ENCODE assay signal across 17 cellular contexts in the genomic region with DNA sequence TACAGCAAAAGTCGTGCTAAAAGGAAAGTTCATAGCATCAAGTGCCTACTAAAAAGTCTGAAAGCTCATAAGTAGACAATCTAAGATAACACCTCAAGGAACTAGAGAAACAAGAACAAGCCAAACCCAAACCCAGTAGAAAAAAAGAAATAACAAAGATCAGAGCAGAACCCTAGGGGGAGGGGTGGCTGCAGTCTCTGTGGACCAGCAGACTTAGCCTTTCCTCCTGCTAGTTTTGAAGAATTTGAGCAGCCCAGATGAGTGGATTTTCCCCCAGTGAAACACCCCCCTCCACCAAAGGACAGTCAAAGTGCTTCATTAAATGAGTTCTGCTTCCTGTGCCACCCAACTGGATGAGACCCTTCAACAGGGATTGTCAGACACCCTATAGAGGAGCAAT. TPM values are rescaled to one million over a fixed set of nuclear protein-coding genes. Genes with fewer than 3 reads are reported as not detected.
DNase-seq lines count a peak whose midpoint lies in the region; ATAC-seq and TF ChIP-seq lines count a peak whose summit lies in the region.
"Had no signal": no experiment of that assay in that cellular context is flagged by ENCODE, and none has a peak within 500 bp of the region (broad histone marks: within the 10 kb centered on the region; RNA-seq: fewer than 3 reads in every experiment).

No MANE protein-coding gene starts in this region.

- H3K27me3 Mint-ChIP-seq in IgD-negative memory B cell (no peaks in the 10 kb centered on the region), neural crest cell (ENCODE audit: low read depth) (no peaks in the 10 kb centered on the region)
- no peaks in the 10 kb centered on the region for H3K27me3 Mint-ChIP-seq in stimulated activated naive B cell treated with anti-CD40 and anti-IgM and Interleukin-4, amounts not matched to agents 10 μg/mL and 1 μg/mL and 100 μg/mL, for 72 hours
- H3K27me3 Mint-ChIP-seq: B cell; CD4-positive, alpha-beta T cell had no signal

- no peak for TF ChIP-seq CTCF in neural crest cell (conservative IDR thresholded peaks at IDR 0.05)

- peak overlapping the region in 1 of 4 donors; percentile 50 for H3K4me3 Mint-ChIP-seq in IgD-negative memory B cell
- peak overlapping the region; percentile 41 for H3K4me3 Mint-ChIP-seq in neural crest cell
- H3K4me3 Mint-ChIP-seq in stimulated activated naive B cell treated with anti-CD40 and anti-IgM and Interleukin-4, amounts not matched to agents 10 μg/mL and 1 μg/mL and 100 μg/mL, for 72 hours: no peak overlapping the region
- H3K4me3 Mint-ChIP-seq: B cell; CD8-positive, alpha-beta T cell had no signal

- DNase-seq in neural crest cell (ENCODE audit: low read depth, low spot score) (no peak), AG08396 (ENCODE audit: low spot score) (no peak), Kasumi-1 (lab: John Stamatoyannopoulos, UW) (no peak), ureter (ENCODE audit: low spot score) (no peak)
- no peak for DNase-seq in stimulated activated naive B cell treated with anti-CD40 and anti-IgM and Interleukin-4, amounts not matched to agents 10 μg/mL and 1 μg/mL and 100 μg/mL, for 72 hours
- DNase-seq: 8988T; ACHN; AML-193; Caco-2; Calu3; CD4-positive, alpha-beta T cell; CD8-positive, alpha-beta T cell; DMS79 treated with DMSO at 0.1 percent for 48 hours; GF-D8 had no signal

- H3K4me1 Mint-ChIP-seq in IgD-negative memory B cell (peaks cover 15 to 31% (median 19%) of the 10 kb centered on the region in 3 donors), neural crest cell (peaks cover 13% of the 10 kb centered on the region)
- H3K4me1 Mint-ChIP-seq in stimulated activated naive B cell treated with anti-CD40 and anti-IgM and Interleukin-4, amounts not matched to agents 10 μg/mL and 1 μg/mL and 100 μg/mL, for 72 hours: peaks cover 19 to 31% of the 10 kb centered on the region in 2 donors

- H3K27ac Mint-ChIP-seq in IgD-negative memory B cell (peak overlapping the region in 2 of 3 donors; percentile 59 to 73), neural crest cell (ENCODE audit: unreplicated experiment) (no peak overlapping the region)
- H3K27ac Mint-ChIP-seq in stimulated activated naive B cell treated with anti-CD40 and anti-IgM and Interleukin-4, amounts not matched to agents 10 μg/mL and 1 μg/mL and 100 μg/mL, for 72 hours: peak overlapping the region; percentile 69
- H3K27ac Mint-ChIP-seq: CD8-positive, alpha-beta T cell had no signal

- peaks cover 5 to 8% (median 7%) of the 10 kb centered on the region in 3 donors for H3K9me3 Mint-ChIP-seq in IgD-negative memory B cell
- H3K9me3 Mint-ChIP-seq in neural crest cell: peaks cover 5% of the 10 kb centered on the region
- peaks cover 7 to 14% of the 10 kb centered on the region in 2 donors for H3K9me3 Mint-ChIP-seq in stimulated activated naive B cell treated with anti-CD40 and anti-IgM and Interleukin-4, amounts not matched to agents 10 μg/mL and 1 μg/mL and 100 μg/mL, for 72 hours

- no peak for ATAC-seq in stimulated activated naive B cell treated with anti-CD40 and anti-IgM and Interleukin-4, amounts not matched to agents 10 μg/mL and 1 μg/mL and 100 μg/mL, for 72 hours (replicated peaks)
- no peak for ATAC-seq in GM21526 (IDR thresholded peaks at IDR 0.05; ENCODE audit: low FRiP score, unreplicated experiment)
- ATAC-seq: CD8-positive, alpha-beta T cell had no signal

- H3K36me3 Mint-ChIP-seq in IgD-negative memory B cell (peaks cover 2% of the 10 kb centered on the region), neural crest cell (ENCODE audit: low read depth) (peaks cover 12% of the 10 kb centered on the region)
- H3K36me3 Mint-ChIP-seq in stimulated activated naive B cell treated with anti-CD40 and anti-IgM and Interleukin-4, amounts not matched to agents 10 μg/mL and 1 μg/mL and 100 μg/mL, for 72 hours: peaks cover 16 to 18% of the 10 kb centered on the region in 2 donors

RNA-seq across cellular contexts. Expression of a gene that starts 2.6 kb away (rescaled TPM):
- polyA plus RNA-seq in IgD-negative memory B cell: 6.2 TPM
- total RNA-seq in neural crest cell (14.3 and 15.4 TPM in 2 replicates), ureter (65.9 TPM)
- total RNA-seq: Calu3 had no signal
